1 cellular context compared by ENCODE assay signal in the genomic region with DNA sequence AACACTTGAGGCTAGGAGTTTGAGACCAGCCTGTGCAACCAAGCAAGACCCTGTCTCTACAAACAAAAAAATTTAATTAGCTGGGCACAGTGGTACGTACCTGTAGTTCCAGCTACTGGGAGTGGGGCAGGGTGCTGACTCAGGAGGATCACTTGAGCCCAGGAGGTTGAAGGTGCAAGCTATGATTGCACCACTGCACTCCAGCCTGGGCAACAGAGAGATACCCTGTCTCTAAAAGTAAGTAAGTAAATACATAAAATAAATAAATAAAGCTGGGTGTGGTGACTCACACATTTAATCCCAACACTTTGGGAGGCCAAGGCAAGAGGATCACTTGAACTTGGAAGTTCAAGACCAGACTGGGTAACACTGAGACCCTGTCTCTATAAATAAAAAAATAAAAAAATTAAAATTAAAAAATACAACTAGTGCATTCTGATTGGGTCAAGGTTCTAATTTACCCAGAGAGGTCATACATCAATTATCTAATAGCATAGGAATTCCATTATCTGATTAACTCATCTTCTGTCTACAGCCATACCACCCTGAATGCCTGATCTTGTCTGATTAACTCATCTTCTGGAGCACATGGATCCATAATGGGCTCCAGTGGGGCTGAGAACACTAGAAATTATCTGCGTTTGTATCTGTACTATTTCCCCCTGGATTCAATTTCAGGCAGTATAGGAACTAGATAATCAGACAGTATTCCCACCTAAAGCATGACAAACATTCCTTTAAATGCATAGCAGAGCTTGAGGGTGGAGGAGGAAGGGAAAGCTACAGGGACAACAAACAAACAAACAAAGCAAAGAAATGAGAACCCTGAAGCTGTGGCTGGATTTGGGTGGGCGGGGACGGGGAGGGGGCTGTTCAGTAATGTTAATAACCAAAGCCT.
TF ChIP-seq lines count a peak whose summit lies in the region.

No MANE protein-coding gene starts in this region.

TF ChIP-seq in H1, 55 proteins besides CTCF, POLR2A, EP300 and RAD21:
- no peak for TF ChIP-seq SAP30 (IDR thresholded peaks at IDR 0.05; ENCODE audit: insufficient read depth, insufficient replicate concordance, low read length)
